Comparison of ENCODE assay signal across 8 cellular contexts in the genomic region with DNA sequence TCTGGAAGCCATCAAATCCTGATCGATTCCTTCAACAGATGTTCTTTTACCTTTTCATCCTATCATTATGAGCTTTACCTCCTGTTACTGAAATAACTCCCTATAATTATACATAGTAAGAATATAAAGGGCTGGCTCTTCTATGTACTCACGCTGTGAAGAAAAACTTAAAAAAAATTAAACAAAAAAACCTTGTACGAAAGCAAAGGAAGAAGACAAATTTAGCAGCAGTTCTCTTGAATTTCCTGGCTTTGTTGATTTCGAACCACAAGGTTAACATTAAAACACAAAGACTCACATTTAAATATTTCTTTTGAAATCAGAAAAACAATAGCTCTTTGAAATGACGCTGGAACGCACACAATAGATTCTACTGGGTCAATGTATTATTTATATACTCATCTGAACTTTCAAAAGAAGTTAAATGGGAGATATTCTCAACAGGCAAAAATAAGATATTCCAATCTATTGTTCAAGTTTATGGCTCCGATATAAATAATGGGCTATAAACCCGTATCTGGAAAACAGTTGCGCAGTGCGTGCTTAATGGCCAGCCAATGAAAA. TPM values are rescaled to one million over a fixed set of nuclear protein-coding genes. Genes with fewer than 3 reads are reported as not detected.
DNase-seq lines count a peak whose midpoint lies in the region; ATAC-seq, FAIRE-seq and TF ChIP-seq lines count a peak whose summit lies in the region.

No MANE protein-coding gene starts in this region.

- no peaks in the 10 kb centered on the region for H4K20me1 ChIP-seq in HepG2 (ENCODE audit: insufficient read depth, low read length)

- H3K4me1 ChIP-seq in heart left ventricle (peaks cover 0 to 61% (median 13%) of the 10 kb centered on the region in 12 donors), HepG2 (ENCODE audit: insufficient read depth, low read length) (peaks cover 62% of the 10 kb centered on the region), tibial artery (peaks cover 0 to 48% (median 23%) of the 10 kb centered on the region in 4 donors)

- POLR2A ChIA-PET in HepG2 (lab: Yijun Ruan, JAX) (interaction anchor here (0.6 to 4.5 kb wide), 11 partner anchors 8 to 142 kb away, joined by 3 to 208 read pairs (median 4); partner anchors contain the start of genes SPEN, UQCRHL and ZBTB17), GM10248 (lab: Yijun Ruan, JAX) (interaction anchor here (0.6 to 1.9 kb wide), 4 partner anchors 10 to 395 kb away, joined by 3 to 14 read pairs (median 4); partner anchors contain the start of gene ZBTB17)

- TF ChIP-seq CTCF in heart left ventricle (IDR thresholded peaks at IDR 0.05): no peak
- TF ChIP-seq CTCF in HepG2 (CRISPR knock-in tag; IDR thresholded peaks at IDR 0.05): no peak
- TF ChIP-seq CTCF in tibial artery (IDR thresholded peaks at IDR 0.05): no peak
- TF ChIP-seq CTCF in GM13976 (IDR thresholded peaks at IDR 0.05; ENCODE audit: borderline replicate concordance, control extremely low read depth, extremely low read depth, insufficient read depth, missing control alignments): no peak
- no peak for TF ChIP-seq CTCF in GM10248 (IDR thresholded peaks at IDR 0.05; ENCODE audit: control extremely low read depth, extremely low read depth, low read depth, missing control alignments)

- CTCF ChIA-PET in HepG2 (lab: Yijun Ruan, JAX; ENCODE audit: low intra/inter-chr PET ratio, low total read pairs) (no interaction called here), GM10248 (lab: Yijun Ruan, JAX) (interaction anchor here (1.1 to 2.2 kb wide), 2 partner anchors 19 to 42 kb away, joined by 3 to 13 read pairs; no protein-coding TSS in a partner anchor)

- H3K27me3 ChIP-seq in heart left ventricle (no peaks in the 10 kb centered on the region), HepG2 (ENCODE audit: control insufficient read depth in 1 of 2, insufficient read depth in 2 of 2, low read length in 2 of 2) (no peaks in the 10 kb centered on the region; a peak in 1 of 5 replicates), tibial artery (no peaks in the 10 kb centered on the region)

- no peak for TF ChIP-seq POLR2A in heart left ventricle (IDR thresholded peaks at IDR 0.05)
- no peak for TF ChIP-seq POLR2A in HepG2 (IDR thresholded peaks at IDR 0.05; ENCODE audit: insufficient read depth in 1 of 2, low read depth in 2 of 2, low read length in 2 of 2)

- peak; percentile 82 for FAIRE-seq in HepG2 (lab: Jason Lieb, UNC)

- ATAC-seq in heart left ventricle (no peak), HepG2 (no peak)

- peak overlapping the region; percentile 59 to 96 (median 74) for H3K4me3 ChIP-seq in heart left ventricle
- peak overlapping the region; percentile 77 to 83 (median 78) for H3K4me3 ChIP-seq in HepG2 (replicated peaks in 1 of 3; ENCODE audit: insufficient read depth in 1 of 3, low read depth in 2 of 3, low read length in 3 of 3)
- H3K4me3 ChIP-seq in tibial artery: peak overlapping the region; percentile 83 to 85

- 0 to 2% (median 1%) methylated on average over 10 of the region's 10 CpGs for WGBS in heart left ventricle, 4 donors
- WGBS in HepG2 (ENCODE audit: low lambda C conversion rate): 2% methylated on average over 10 of the region's 10 CpGs

- H3K36me3 ChIP-seq in heart left ventricle (no peaks in the 10 kb centered on the region), HepG2 (replicated peaks in 1 of 2; ENCODE audit: control insufficient read depth in 1 of 2, insufficient read depth in 2 of 2, low read length in 2 of 2) (no peaks in the 10 kb centered on the region), tibial artery (no peaks in the 10 kb centered on the region)

- H3K9me3 ChIP-seq in heart left ventricle (no peaks in the 10 kb centered on the region), HepG2 (ENCODE audit: low read length) (no peaks in the 10 kb centered on the region), tibial artery (no peaks in the 10 kb centered on the region)

- peak overlapping the region; percentile 93 for H3K4me2 ChIP-seq in HepG2 (ENCODE audit: low read depth, low read length)

- intact Hi-C loops in heart left ventricle (cut with DNase I) (loop anchor here in 3 of 10 donors (2.0 to 10.0 kb wide), 3 partner anchors 51 to 141 kb away; partner anchors contain the start of gene ZBTB17 (in 1 of the 3)), cardiac septum (cut with DNase I) (loop anchor here (2.0 kb wide), 1 partner anchor 307 kb away; the partner anchor contains the start of gene DNAJC16), HepG2 (cut with micrococcal nuclease; ENCODE audit: unreplicated experiment) (no loop called here), tibial artery (cut with DNase I; ENCODE audit: low total_unique reads) (no loop called here)

- in situ Hi-C loops in HepG2 (cut with HindIII; ENCODE audit: extremely low pct_ligation_motif_present, low pct_unique_long_range_greater_than_20kb) (no loop called here), GM13976 (cut with MboI; ENCODE audit: low sequenced_read_pairs, unreplicated experiment) (no loop called here)

- no peak for TF ChIP-seq RAD21 in HepG2 (CRISPR knock-in tag; IDR thresholded peaks at IDR 0.05)

- no peak for DNase-seq in heart left ventricle
- no peak for DNase-seq in cardiac septum (ENCODE audit: low spot score)
- no peak for DNase-seq in HepG2 (ENCODE audit: low spot score)
- DNase-seq in tibial artery: no peak
- DNase-seq in GM13976 (ENCODE audit: low spot score): no peak
- DNase-seq in GM10248 (ENCODE audit: extremely low spot score): no peak
- DNase-seq in NCI-H2196 (lab: John Stamatoyannopoulos, UW; ENCODE audit: unreplicated experiment): no peak

- peak overlapping the region; percentile 97 to 100 (median 100) for H3K27ac ChIP-seq in heart left ventricle
- peak overlapping the region; percentile 100 for H3K27ac ChIP-seq in angular gyrus (ENCODE audit: low read depth, low read length)
- peak overlapping the region; percentile 100 for H3K27ac ChIP-seq in HepG2 (ENCODE audit: extremely low read length, insufficient read depth, low read length)
- peak overlapping the region; percentile 99 for H3K27ac ChIP-seq in tibial artery

- no peak overlapping the region for H2AFZ ChIP-seq in HepG2 (ENCODE audit: low read length)

- H3K9ac ChIP-seq in HepG2 (ENCODE audit: insufficient read depth, low read depth, low read length): peak overlapping the region; percentile 98

- TSS peak; percentile 83 for BruUV-seq in HepG2 (replicated peaks; lab: Mats Ljungman, UMichigan)

- no peak for TF ChIP-seq EP300 in HepG2 (IDR thresholded peaks at IDR 0.05; ENCODE audit: low read depth in 2 of 2, low read length in 2 of 2)
- TF ChIP-seq EP300 in HepG2 (CRISPR knock-in tag; IDR thresholded peaks at IDR 0.05; ENCODE audit: borderline replicate concordance): no peak

- H3K79me2 ChIP-seq in HepG2 (ENCODE audit: insufficient read depth, low read length): peaks cover 16% of the 10 kb centered on the region

RNA-seq across cellular contexts. Expression of gene SPEN, which starts 13.6 kb away (rescaled TPM):
- 10 to 100 TPM; 18.3 to 41.5 (median 31.3) TPM for total RNA-seq in heart left ventricle
- 10 to 100 TPM; 11.0 to 20.2 TPM for polyA plus RNA-seq in heart left ventricle
- 37.8 TPM for total RNA-seq in cardiac septum
- total RNA-seq in HepG2 (2016; rRNA removed; fragmentation: Illumina TruSeq; extraction: Trizol): 14.0 and 25.1 TPM in 2 replicates
- 7.7 and 8.8 TPM in 2 replicates for total RNA-seq in HepG2 (2016; cell fraction: cytosol; rRNA removed; fragmentation: Illumina TruSeq; extraction: Trizol; ENCODE audit: low read depth)
- total RNA-seq in HepG2 (2016; cell fraction: insoluble cytoplasmic fraction; rRNA removed; fragmentation: Illumina TruSeq; extraction: Trizol): 10.1 and 21.7 TPM in 2 replicates
- total RNA-seq in HepG2 (2016; cell fraction: membrane; rRNA removed; fragmentation: Illumina TruSeq; extraction: Trizol): 9.3 and 12.9 TPM in 2 replicates
- total RNA-seq in HepG2 (2016; cell fraction: nucleus; rRNA removed; fragmentation: Illumina TruSeq; extraction: Trizol): 49.3 and 56.0 TPM in 2 replicates
- polyA plus RNA-seq in HepG2 (2011; rRNA removed): 4.8 and 5.0 TPM in 2 replicates
- 2.8 and 3.3 TPM in 2 replicates for polyA plus RNA-seq in HepG2 (2011; cell fraction: cytosol; rRNA removed)
- polyA plus RNA-seq in HepG2 (2011; cell fraction: nucleus; rRNA removed): 18.8 and 20.8 TPM in 2 replicates
- polyA plus RNA-seq in HepG2 (2012): 21.6 and 23.5 TPM in 2 replicates
- polyA plus RNA-seq in HepG2 (2016; cell fraction: cytosol; fragmentation: Illumina TruSeq; extraction: Trizol; ENCODE audit: low read depth): 0.96 and 1.2 TPM in 2 replicates
- polyA plus RNA-seq in HepG2 (2016; cell fraction: insoluble cytoplasmic fraction; fragmentation: Illumina TruSeq; extraction: Trizol; ENCODE audit: low read depth): 8.1 and 13.9 TPM in 2 replicates
- polyA plus RNA-seq in HepG2 (2016; cell fraction: membrane; fragmentation: Illumina TruSeq; extraction: Trizol; ENCODE audit: low read depth): 2.4 and 4.4 TPM in 2 replicates
- 82.7 and 94.7 TPM in 2 replicates for polyA plus RNA-seq in HepG2 (2016; cell fraction: nucleus; fragmentation: Illumina TruSeq; extraction: Trizol; ENCODE audit: insufficient read depth, low read depth)
- polyA minus RNA-seq in HepG2 (2011; rRNA and poly(A)+ RNA removed; ENCODE audit: low replicate concordance): 26.2 and 39.1 TPM in 2 replicates
- 16.2 and 25.1 TPM in 2 replicates for polyA minus RNA-seq in HepG2 (2011; cell fraction: cytosol; rRNA and poly(A)+ RNA removed)
- 33.1 and 35.3 TPM in 2 replicates for polyA minus RNA-seq in HepG2 (2011; cell fraction: nucleus; rRNA and poly(A)+ RNA removed)

RNA-seq across cellular contexts. Expression of gene UQCRHL, which starts 26.5 kb away (rescaled TPM):
- total RNA-seq in heart left ventricle (1 to 10 TPM; 2.0 to 7.5 (median 3.8) TPM), cardiac septum (4.9 TPM), HepG2 (2016; rRNA removed; fragmentation: Illumina TruSeq; extraction: Trizol) (2.3 and 4.0 TPM in 2 replicates)
- polyA plus RNA-seq in heart left ventricle (1 to 10 TPM; 6.6 to 9.8 TPM), HepG2 (2011; rRNA removed) (1.4 and 1.8 TPM in 2 replicates)
- 1.3 and 1.6 TPM in 2 replicates for total RNA-seq in HepG2 (2016; cell fraction: cytosol; rRNA removed; fragmentation: Illumina TruSeq; extraction: Trizol; ENCODE audit: low read depth)
- 2.3 and 4.1 TPM in 2 replicates for total RNA-seq in HepG2 (2016; cell fraction: insoluble cytoplasmic fraction; rRNA removed; fragmentation: Illumina TruSeq; extraction: Trizol)
- total RNA-seq in HepG2 (2016; cell fraction: membrane; rRNA removed; fragmentation: Illumina TruSeq; extraction: Trizol): 3.6 and 3.8 TPM in 2 replicates
- 0.72 and 0.87 TPM in 2 replicates for total RNA-seq in HepG2 (2016; cell fraction: nucleus; rRNA removed; fragmentation: Illumina TruSeq; extraction: Trizol)
- 1.3 and 2.6 TPM in 2 replicates for polyA plus RNA-seq in HepG2 (2011; cell fraction: cytosol; rRNA removed)
- polyA plus RNA-seq in HepG2 (2011; cell fraction: nucleus; rRNA removed): 0.59 and 1.3 TPM in 2 replicates
- polyA plus RNA-seq in HepG2 (2012): 4.4 and 15.0 TPM in 2 replicates
- polyA plus RNA-seq in HepG2 (2016; cell fraction: cytosol; fragmentation: Illumina TruSeq; extraction: Trizol; ENCODE audit: low read depth): 3.5 and 3.9 TPM in 2 replicates
- polyA plus RNA-seq in HepG2 (2016; cell fraction: insoluble cytoplasmic fraction; fragmentation: Illumina TruSeq; extraction: Trizol; ENCODE audit: low read depth): 6.0 and 6.8 TPM in 2 replicates
- polyA plus RNA-seq in HepG2 (2016; cell fraction: membrane; fragmentation: Illumina TruSeq; extraction: Trizol; ENCODE audit: low read depth): 4.5 and 5.2 TPM in 2 replicates
- polyA plus RNA-seq in HepG2 (2016; cell fraction: nucleus; fragmentation: Illumina TruSeq; extraction: Trizol; ENCODE audit: insufficient read depth, low read depth): 1.8 and 2.2 TPM in 2 replicates
- polyA minus RNA-seq in HepG2 (2011; rRNA and poly(A)+ RNA removed; ENCODE audit: low replicate concordance): 1.2 TPM in 1 of 2 replicates, not detected in the other
- 2.5 and 2.8 TPM in 2 replicates for polyA minus RNA-seq in HepG2 (2011; cell fraction: cytosol; rRNA and poly(A)+ RNA removed)
- 0.64 and 0.87 TPM in 2 replicates for polyA minus RNA-seq in HepG2 (2011; cell fraction: nucleus; rRNA and poly(A)+ RNA removed)
